In the genomic region with DNA sequence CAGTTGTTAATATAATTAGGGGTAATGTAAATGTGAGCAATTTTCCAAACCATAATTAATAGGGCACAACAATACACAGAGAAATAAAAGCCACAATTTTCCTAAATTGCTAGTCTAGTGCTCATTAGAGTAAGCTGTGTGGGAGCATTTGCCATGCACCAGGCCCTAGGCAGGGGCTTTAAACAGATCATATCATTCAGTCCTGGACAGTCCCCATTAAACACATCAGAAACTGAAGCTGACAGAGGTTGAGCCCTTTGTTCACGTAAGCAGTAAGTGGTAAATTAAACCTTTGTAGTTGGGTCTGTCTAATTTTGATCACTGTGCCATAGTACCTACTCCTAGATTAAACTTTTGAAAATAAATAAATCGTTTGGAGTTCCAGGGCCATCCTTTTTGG, we compare ENCODE assay signal across 22 cellular contexts.
"Had no signal": no experiment of that assay in that cellular context is flagged by ENCODE, and none has a peak within 500 bp of the region (broad histone marks: within the 10 kb centered on the region; RNA-seq: fewer than 3 reads in every experiment).

No MANE protein-coding gene starts in this region.

- H3K4me1 ChIP-seq: gastrocnemius medialis, heart left ventricle, parathyroid adenoma, stomach, vagina had no signal

- H3K27ac ChIP-seq: gastrocnemius medialis, heart left ventricle, parathyroid adenoma, stomach, vagina, WERI-Rb-1 had no signal

- ATAC-seq: activated naive CD4-positive, alpha-beta T cell treated with anti-CD3 and anti-CD28 coated beads, Interleukin-2, amount 50 U/mL, for 72 hours; gastrocnemius medialis; heart left ventricle; left ventricle myocardium superior; mucosa of descending colon; naive thymus-derived CD4-positive, alpha-beta T cell; sciatic nerve; stimulated activated effector memory CD8-positive, alpha-beta T cell treated with anti-CD3 and anti-CD28 coated beads, Interleukin-12 subunit alpha, Interleukin-12 subunit beta, amount 100 ng/mL, for 72 hours had no signal

- H3K36me3 ChIP-seq: gastrocnemius medialis, heart left ventricle, stomach, vagina, WERI-Rb-1 had no signal

- H2AFZ ChIP-seq: parathyroid adenoma had no signal

- H3K27me3 ChIP-seq: gastrocnemius medialis, heart left ventricle, stomach, vagina had no signal

- H3K4me3 ChIP-seq: gastrocnemius medialis, heart left ventricle, mucosa of descending colon, stomach, vagina had no signal

- H3K9ac ChIP-seq: parathyroid adenoma had no signal

- H3K79me2 ChIP-seq: parathyroid adenoma had no signal

- DNase-seq: activated CD4-positive, alpha-beta memory T cell treated with anti-CD3 and anti-CD28 coated beads for 36 hours; activated CD4-positive, alpha-beta T cell treated with anti-CD3 and anti-CD28 coated beads for 4 hours; activated gamma-delta T cell treated with Interleukin-2 at 50 U/mL for 16 hours; activated T-cell treated with anti-CD3 and anti-CD28 coated beads for 4 hours; cerebellar nuclear complex; cortex of kidney; erythroblast; gastrocnemius medialis; heart left ventricle; kidney glomerular epithelial cell; left ventricle myocardium superior; mucosa of descending colon; naive thymus-derived CD4-positive, alpha-beta T cell; stimulated activated CD4-positive, alpha-beta T cell treated with anti-CD3 and anti-CD28 coated beads, Interleukin-4, amount 100 ng/mL, for 24 hours; stomach; trophoblast cell; WERI-Rb-1 had no signal

- H3K9me3 ChIP-seq: gastrocnemius medialis, vagina had no signal
